Comparison of ENCODE assay signal across 10 cellular contexts in the genomic region with DNA sequence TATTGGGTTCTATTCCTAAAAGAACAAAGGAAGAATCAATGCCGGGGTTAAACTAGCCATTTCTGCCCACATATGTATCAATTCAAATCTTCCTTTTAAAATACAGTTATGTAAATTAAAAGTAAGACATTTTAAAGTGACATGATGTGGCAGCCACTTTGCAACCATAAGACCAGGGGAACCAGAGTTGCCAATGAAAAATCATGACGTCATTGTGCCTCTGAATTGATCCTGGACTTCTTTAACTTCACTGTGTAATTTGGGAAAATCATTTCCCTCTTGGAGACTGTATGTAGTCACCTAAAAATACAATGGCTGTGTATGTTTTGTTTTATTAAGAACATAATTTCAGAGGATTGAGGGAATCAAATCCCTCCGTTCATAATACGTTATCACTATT. TPM values are rescaled to one million over a fixed set of nuclear protein-coding genes. Genes with fewer than 3 reads are reported as not detected.
"Had no signal": no experiment of that assay in that cellular context is flagged by ENCODE, and none has a peak within 500 bp of the region (broad histone marks: within the 10 kb centered on the region; RNA-seq: fewer than 3 reads in every experiment).

No MANE protein-coding gene starts in this region.

- H3K4me3 ChIP-seq: GM23338 had no signal

- DNase-seq: H9, HCEC 1CT, HFFc6, KG1 had no signal

- FAIRE-seq: H1, H54, HTR-8/SVneo had no signal

- H2AFZ ChIP-seq: GM23338 had no signal

- H3K4me2 ChIP-seq: GM23338 had no signal

- ATAC-seq: GM23338 had no signal

RNA-seq across cellular contexts. Expression of a gene that starts 42.2 kb away (rescaled TPM):
- total RNA-seq: HT-29 had no signal
- polyA plus RNA-seq: IgD-negative memory B cell had no signal

RNA-seq across cellular contexts. Expression of a gene that starts 58.6 kb away (rescaled TPM):
- total RNA-seq: H9, HFFc6, HT-29 had no signal
- polyA plus RNA-seq: IgD-negative memory B cell had no signal
